In the genomic region with DNA sequence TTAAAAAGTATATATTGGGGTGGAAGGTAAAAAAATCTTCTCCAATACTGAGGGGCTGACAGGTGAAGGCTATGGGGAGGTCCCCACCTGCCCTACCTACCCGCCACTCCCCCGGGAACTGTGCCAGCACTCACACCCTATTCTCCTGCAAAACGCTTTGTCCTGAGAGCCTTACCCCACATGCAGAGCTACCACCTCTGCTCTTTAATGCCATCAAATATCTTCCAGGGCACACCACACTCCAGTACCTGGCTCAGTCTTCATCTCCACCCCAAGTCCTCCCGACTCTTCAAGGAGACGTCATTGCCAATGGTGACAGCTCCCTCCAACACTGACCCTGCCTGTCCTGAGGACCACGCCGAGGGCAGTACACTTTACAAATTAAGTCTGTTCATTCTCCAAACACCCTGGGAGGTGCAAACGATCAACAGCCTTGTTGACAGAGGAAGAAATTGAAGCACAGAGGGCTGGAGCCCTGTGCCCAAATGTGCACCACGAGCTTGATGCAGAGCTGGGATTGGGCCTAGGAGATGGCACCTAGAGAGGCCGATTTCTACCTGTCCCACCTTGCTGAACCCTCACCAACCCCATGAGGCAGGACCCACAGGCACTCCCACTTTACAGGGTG, we compare ENCODE assay signal across 24 cellular contexts. TPM values are rescaled to one million over a fixed set of nuclear protein-coding genes. Genes with fewer than 3 reads are reported as not detected.
DNase-seq lines count a peak whose midpoint lies in the region; ATAC-seq and TF ChIP-seq lines count a peak whose summit lies in the region.
"Had no signal": no experiment of that assay in that cellular context is flagged by ENCODE, and none has a peak within 500 bp of the region (broad histone marks: within the 10 kb centered on the region; RNA-seq: fewer than 3 reads in every experiment).

No MANE protein-coding gene starts in this region.

- no peak for TF ChIP-seq CTCF in activated CD8-positive, alpha-beta T cell treated with anti-CD3 and anti-CD28 coated beads for 36 hours (IDR thresholded peaks at IDR 0.05)
- TF ChIP-seq CTCF in nephron progenitor cell (IDR thresholded peaks at IDR 0.05) = no peak

- CTCF ChIA-PET in activated CD8-positive, alpha-beta T cell treated with anti-CD3 and anti-CD28 coated beads for 36 hours (lab: Charles Lee) = interaction anchor here (1.1 to 11.4 kb wide), 4 partner anchors 18 to 126 kb away, joined by 3 to 181 read pairs (median 3); partner anchors contain the start of gene PSMD1
- CTCF ChIA-PET in activated CD8-positive, alpha-beta T cell treated with anti-CD3 and anti-CD28 coated beads, Interleukin-2, amount 10 ng/mL, durations not matched to agents 7 days and 5 days (lab: Charles Lee) = interaction anchor here (16.6 kb wide), 1 partner anchor 54 kb away, joined by 285 read pairs; no protein-coding TSS in a partner anchor

- H3K79me2 ChIP-seq in GM23248 (ENCODE audit: insufficient read depth) = no peaks in the 10 kb centered on the region

- no peaks in the 10 kb centered on the region for H4K20me1 ChIP-seq in GM23248 (ENCODE audit: insufficient read depth)

- in situ Hi-C loops in GM23248 (cut with MboI) = no loop called here

- DNase-seq in activated CD8-positive, alpha-beta T cell treated with anti-CD3 and anti-CD28 coated beads for 36 hours = peak; percentile 0
- DNase-seq in activated CD8-positive, alpha-beta T cell treated with anti-CD3 and anti-CD28 coated beads, Interleukin-2, amount 10 ng/mL, durations not matched to agents 7 days and 5 days = no peak
- DNase-seq in NCI-H345 (lab: John Stamatoyannopoulos, UW) (peak; percentile 23), iPS-NIHi7 (ENCODE audit: extremely low spot score) (peak; percentile 10), sciatic nerve (ENCODE audit: low spot score) (peak; percentile 26), nephron progenitor cell (no peak), NCI-H774 (lab: John Stamatoyannopoulos, UW) (no peak), GM23248 (no peak)
- DNase-seq: activated CD4-positive, alpha-beta T cell treated with anti-CD3 and anti-CD28 coated beads for 1 hour; activated gamma-delta T cell; amniotic stem cell; BE2C; Caco-2; left ventricle myocardium superior; NCI-H2029 treated with DMSO at 0.1 percent for 48 hours; stimulated activated CD4-positive, alpha-beta T cell treated with anti-CD3 and anti-CD28 coated beads, Interleukin-12 subunit alpha, Interleukin-12 subunit beta, amount 100 ng/mL, for 4 hours; T-helper 1 cell; trophoblast cell had no signal

- H3K27me3 Mint-ChIP-seq in activated CD8-positive, alpha-beta T cell treated with anti-CD3 and anti-CD28 coated beads for 36 hours = peaks cover 2% of the 10 kb centered on the region
- peaks cover 3% of the 10 kb centered on the region for H3K27me3 Mint-ChIP-seq in activated CD8-positive, alpha-beta T cell treated with anti-CD3 and anti-CD28 coated beads, Interleukin-2, amount 10 ng/mL, durations not matched to agents 7 days and 5 days (ENCODE audit: low read depth)
- H3K27me3 Mint-ChIP-seq in nephron progenitor cell (ENCODE audit: low read depth, poor library complexity) = peaks cover 7% of the 10 kb centered on the region

- no peaks in the 10 kb centered on the region for H3K36me3 ChIP-seq in GM23248 (ENCODE audit: low read depth)
- H3K36me3 ChIP-seq: BE2C, cardiac muscle cell, SJSA1 had no signal

- H3K9me3 ChIP-seq in GM23248 (ENCODE audit: low read depth) = no peaks in the 10 kb centered on the region
- H3K9me3 ChIP-seq: A549, BE2C, Caco-2, SJSA1 had no signal

- intact Hi-C loops in activated CD8-positive, alpha-beta T cell treated with anti-CD3 and anti-CD28 coated beads for 36 hours (cut with micrococcal nuclease) = no loop called here
- intact Hi-C loops in sciatic nerve (cut with DNase I) = no loop called here

- H3K9me3 Mint-ChIP-seq in activated CD8-positive, alpha-beta T cell treated with anti-CD3 and anti-CD28 coated beads for 36 hours = peaks cover 8% of the 10 kb centered on the region
- H3K9me3 Mint-ChIP-seq in activated CD8-positive, alpha-beta T cell treated with anti-CD3 and anti-CD28 coated beads, Interleukin-2, amount 10 ng/mL, durations not matched to agents 7 days and 5 days (ENCODE audit: insufficient read depth) = peaks cover 4% of the 10 kb centered on the region
- peaks cover 8% of the 10 kb centered on the region for H3K9me3 Mint-ChIP-seq in nephron progenitor cell

- H3K4me1 Mint-ChIP-seq in activated CD8-positive, alpha-beta T cell treated with anti-CD3 and anti-CD28 coated beads for 36 hours (ENCODE audit: low read depth) = peaks cover 35% of the 10 kb centered on the region
- peaks cover 44% of the 10 kb centered on the region for H3K4me1 Mint-ChIP-seq in activated CD8-positive, alpha-beta T cell treated with anti-CD3 and anti-CD28 coated beads, Interleukin-2, amount 10 ng/mL, durations not matched to agents 7 days and 5 days (ENCODE audit: low read depth)
- peaks cover 68% of the 10 kb centered on the region for H3K4me1 Mint-ChIP-seq in nephron progenitor cell

- H3K27me3 ChIP-seq in GM23248 (replicated peaks; ENCODE audit: insufficient read depth) = no peaks in the 10 kb centered on the region
- H3K27me3 ChIP-seq: BE2C, cardiac muscle cell, SJSA1 had no signal

- no peaks in the 10 kb centered on the region for H3F3A ChIP-seq in GM23248 (ENCODE audit: insufficient read depth)

- H2AFZ ChIP-seq in GM23248 = no peak overlapping the region

- no peak overlapping the region for H3K4me3 Mint-ChIP-seq in activated CD8-positive, alpha-beta T cell treated with anti-CD3 and anti-CD28 coated beads for 36 hours
- H3K4me3 Mint-ChIP-seq in activated CD8-positive, alpha-beta T cell treated with anti-CD3 and anti-CD28 coated beads, Interleukin-2, amount 10 ng/mL, durations not matched to agents 7 days and 5 days = no peak overlapping the region
- no peak overlapping the region for H3K4me3 Mint-ChIP-seq in nephron progenitor cell
- H3K4me3 Mint-ChIP-seq: neural crest cell had no signal

- H3K36me3 Mint-ChIP-seq in activated CD8-positive, alpha-beta T cell treated with anti-CD3 and anti-CD28 coated beads for 36 hours (ENCODE audit: low read depth) = peaks cover 8% of the 10 kb centered on the region
- peaks cover 8% of the 10 kb centered on the region for H3K36me3 Mint-ChIP-seq in activated CD8-positive, alpha-beta T cell treated with anti-CD3 and anti-CD28 coated beads, Interleukin-2, amount 10 ng/mL, durations not matched to agents 7 days and 5 days (ENCODE audit: low read depth)
- peaks cover 9% of the 10 kb centered on the region for H3K36me3 Mint-ChIP-seq in nephron progenitor cell (ENCODE audit: low read depth)

- H3K9ac ChIP-seq in GM23248 = no peak overlapping the region

- H3K4me2 ChIP-seq in GM23248 (ENCODE audit: unreplicated experiment) = no peak overlapping the region
- H3K4me2 ChIP-seq: A549 had no signal

- H3K27ac Mint-ChIP-seq in activated CD8-positive, alpha-beta T cell treated with anti-CD3 and anti-CD28 coated beads for 36 hours = no peak overlapping the region
- no peak overlapping the region for H3K27ac Mint-ChIP-seq in activated CD8-positive, alpha-beta T cell treated with anti-CD3 and anti-CD28 coated beads, Interleukin-2, amount 10 ng/mL, durations not matched to agents 7 days and 5 days
- no peak overlapping the region for H3K27ac Mint-ChIP-seq in nephron progenitor cell

- H3K27ac ChIP-seq in GM23248 = no peak overlapping the region
- H3K27ac ChIP-seq: A549, cardiac muscle cell, epithelial cell of prostate, SJSA1 had no signal

- H3K9me2 ChIP-seq in GM23248 (ENCODE audit: insufficient read depth) = no peaks in the 10 kb centered on the region

- ATAC-seq in activated CD8-positive, alpha-beta T cell treated with anti-CD3 and anti-CD28 coated beads for 36 hours = no peak
- no peak for ATAC-seq in activated CD8-positive, alpha-beta T cell treated with anti-CD3 and anti-CD28 coated beads, Interleukin-2, amount 10 ng/mL, durations not matched to agents 7 days and 5 days
- ATAC-seq in sciatic nerve = no peak
- ATAC-seq: A549, left ventricle myocardium superior had no signal

- POLR2A ChIA-PET in activated CD8-positive, alpha-beta T cell treated with anti-CD3 and anti-CD28 coated beads for 36 hours (lab: Charles Lee) = interaction anchor here (1.5 kb wide), 1 partner anchor 11 kb away, joined by 3 read pairs; no protein-coding TSS in a partner anchor
- POLR2A ChIA-PET in activated CD8-positive, alpha-beta T cell treated with anti-CD3 and anti-CD28 coated beads, Interleukin-2, amount 10 ng/mL, durations not matched to agents 7 days and 5 days (lab: Charles Lee) = interaction anchor here (1.2 kb wide), 1 partner anchor 20 kb away, joined by 3 read pairs; no protein-coding TSS in a partner anchor

- WGBS in GM23248 (ENCODE audit: low coverage in 1 of 2, low lambda C conversion rate in 2 of 2, missing lambda C conversion rate in 2 of 2), 2 experiments = 70 to 73% methylated on average over 10 of the region's 10 CpGs

- H3K4me3 ChIP-seq in GM23248 = no peak overlapping the region
- H3K4me3 ChIP-seq: A549, cardiac muscle cell, SJSA1 had no signal

- H3K4me1 ChIP-seq in GM23248 (ENCODE audit: insufficient read depth) = 0 out of 2 replicates have a peak, but pooled peaks cover 5% of the 10 kb centered on the region
- H3K4me1 ChIP-seq: A549, BE2C, Caco-2, SJSA1 had no signal

RNA-seq across cellular contexts. Expression of gene GPR55, which starts 6.0 kb away (rescaled TPM):
- total RNA-seq in activated CD8-positive, alpha-beta T cell treated with anti-CD3 and anti-CD28 coated beads for 36 hours = 1 to 10 TPM; 5.0 to 5.3 TPM
- 10 to 100 TPM; 12.3 to 12.5 TPM for total RNA-seq in activated CD8-positive, alpha-beta T cell treated with anti-CD3 and anti-CD28 coated beads, Interleukin-2, amount 10 ng/mL, durations not matched to agents 7 days and 5 days
- total RNA-seq in sciatic nerve = 0.18 TPM
- total RNA-seq in GM23248 (2014; rRNA removed; shearing (Covaris generic)) = not detected in 2 replicates
- polyA plus RNA-seq in GM23248 (2016; fragmentation: Nextera tagmentation; extraction: Ambion mirVana) = 0.20 TPM in 1 of 2 replicates, not detected in the other
- total RNA-seq: Caco-2, cardiac muscle cell, left ventricle myocardium superior, neural crest cell, renal cortical epithelial cell had no signal
- polyA plus RNA-seq: A549, cardiac muscle cell had no signal

Comparison
In these comparisons a context has a peak if more than half of its experiments do, and no peak if none do; other contexts are left out.
1. DNase-seq: peak in activated CD8-positive, alpha-beta T cell treated with anti-CD3 and anti-CD28 coated beads for 36 hours (single experiment), NCI-H345 (single experiment), iPS-NIHi7 (single experiment) and sciatic nerve (single experiment); none in activated CD8-positive, alpha-beta T cell treated with anti-CD3 and anti-CD28 coated beads, Interleukin-2, amount 10 ng/mL, durations not matched to agents 7 days and 5 days (single experiment), nephron progenitor cell (single experiment), NCI-H774 (single experiment) and GM23248 (single experiment).